8 cellular contexts compared by ENCODE assay signal in the genomic region with DNA sequence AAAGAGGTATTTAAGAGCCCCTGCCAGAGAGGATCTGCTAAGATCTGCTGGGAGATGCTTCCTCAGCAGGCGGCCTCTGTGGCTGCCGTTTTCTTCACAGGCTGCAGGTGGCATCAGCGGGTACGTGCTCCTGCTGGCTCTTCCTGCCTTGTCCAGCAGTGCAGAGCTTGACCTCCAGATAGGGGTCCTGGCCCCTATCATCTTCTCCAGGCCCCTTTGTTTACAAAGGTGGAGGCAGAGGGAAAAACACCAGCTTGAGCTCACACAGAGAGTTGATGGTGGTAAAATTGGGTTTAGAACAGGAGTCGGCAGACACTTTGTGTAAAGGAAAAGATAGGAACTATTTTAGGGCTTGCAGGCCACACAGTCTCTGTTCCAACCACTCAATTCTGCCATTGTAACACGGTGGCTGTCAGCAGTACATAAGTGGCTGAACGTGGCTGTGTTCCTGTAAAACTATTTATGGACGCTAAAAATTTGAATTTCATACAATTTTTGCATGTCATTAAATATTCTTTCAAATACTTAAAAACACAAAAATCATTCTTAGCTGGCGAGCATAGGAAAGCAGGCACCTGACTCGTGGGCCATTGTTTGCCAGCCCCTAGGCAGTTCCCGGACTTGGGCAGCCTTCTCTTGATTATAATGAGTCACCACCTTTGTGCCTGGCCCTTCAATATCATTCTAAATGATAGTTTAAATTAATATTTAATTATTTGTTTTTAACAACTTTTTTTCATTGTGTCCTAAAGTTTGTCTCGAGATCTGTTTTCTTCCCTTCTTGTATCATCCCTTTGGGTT.
DNase-seq lines count a peak whose midpoint lies in the region; ATAC-seq and TF ChIP-seq lines count a peak whose summit lies in the region.

No MANE protein-coding gene starts in this region.

- no peak overlapping the region for H3K4me3 ChIP-seq in cardiac muscle cell

- H3K27me3 Mint-ChIP-seq in activated CD8-positive, alpha-beta memory T cell treated with anti-CD3 and anti-CD28 coated beads, Interleukin-2, amount 10 ng/mL, durations not matched to agents 7 days and 5 days: no peaks in the 10 kb centered on the region
- H3K27me3 Mint-ChIP-seq in activated naive CD4-positive, alpha-beta T cell treated with anti-CD3 and anti-CD28 coated beads, Interleukin-2, amount 10 ng/mL, durations not matched to agents 7 days and 5 days: peaks cover 6% of the 10 kb centered on the region

- peak overlapping the region; percentile 50 for H3K27ac ChIP-seq in cardiac muscle cell

- intact Hi-C loops in posterior cingulate gyrus (cut with DNase I): loop anchor here (5.0 kb wide), 1 partner anchor 70 kb away; no protein-coding TSS in a partner anchor

- no peaks in the 10 kb centered on the region for H3K9me3 ChIP-seq in cardiac muscle cell (ENCODE audit: low read depth)

- H3K4me1 ChIP-seq in cardiac muscle cell (ENCODE audit: low read depth): peaks cover 15% of the 10 kb centered on the region

- CTCF ChIA-PET in activated CD8-positive, alpha-beta memory T cell treated with anti-CD3 and anti-CD28 coated beads, Interleukin-2, amount 10 ng/mL, durations not matched to agents 7 days and 5 days (lab: Charles Lee): interaction anchor here (0.6 to 2.9 kb wide), 17 partner anchors 7 to 193 kb away, joined by 3 to 19 read pairs (median 4); no protein-coding TSS in a partner anchor
- CTCF ChIA-PET in activated naive CD4-positive, alpha-beta T cell treated with anti-CD3 and anti-CD28 coated beads, Interleukin-2, amount 10 ng/mL, durations not matched to agents 7 days and 5 days (lab: Charles Lee): interaction anchor here (1.0 to 3.4 kb wide), 8 partner anchors 11 to 194 kb away, joined by 3 to 15 read pairs (median 4); no protein-coding TSS in a partner anchor

- peak; percentile 87 for TF ChIP-seq CTCF in cardiac muscle cell (IDR thresholded peaks at IDR 0.05; ENCODE audit: low read depth, low read length)

- H3K9me3 Mint-ChIP-seq in activated CD8-positive, alpha-beta memory T cell treated with anti-CD3 and anti-CD28 coated beads, Interleukin-2, amount 10 ng/mL, durations not matched to agents 7 days and 5 days (ENCODE audit: low read depth): no peaks in the 10 kb centered on the region
- H3K9me3 Mint-ChIP-seq in activated naive CD4-positive, alpha-beta T cell treated with anti-CD3 and anti-CD28 coated beads, Interleukin-2, amount 10 ng/mL, durations not matched to agents 7 days and 5 days: no peaks in the 10 kb centered on the region

- H3K27me3 ChIP-seq in cardiac muscle cell: no peaks in the 10 kb centered on the region

- H3K27ac Mint-ChIP-seq in activated CD8-positive, alpha-beta memory T cell treated with anti-CD3 and anti-CD28 coated beads, Interleukin-2, amount 10 ng/mL, durations not matched to agents 7 days and 5 days: no peak overlapping the region
- H3K27ac Mint-ChIP-seq in activated naive CD4-positive, alpha-beta T cell treated with anti-CD3 and anti-CD28 coated beads, Interleukin-2, amount 10 ng/mL, durations not matched to agents 7 days and 5 days: no peak overlapping the region

- no peak overlapping the region for H3K4me3 Mint-ChIP-seq in activated CD8-positive, alpha-beta memory T cell treated with anti-CD3 and anti-CD28 coated beads, Interleukin-2, amount 10 ng/mL, durations not matched to agents 7 days and 5 days
- no peak overlapping the region for H3K4me3 Mint-ChIP-seq in activated naive CD4-positive, alpha-beta T cell treated with anti-CD3 and anti-CD28 coated beads, Interleukin-2, amount 10 ng/mL, durations not matched to agents 7 days and 5 days

- ATAC-seq in activated CD8-positive, alpha-beta memory T cell treated with anti-CD3 and anti-CD28 coated beads, Interleukin-2, amount 10 ng/mL, durations not matched to agents 7 days and 5 days: peak; percentile 53
- ATAC-seq in GM18511 (IDR thresholded peaks at IDR 0.05; ENCODE audit: unreplicated experiment): no peak

- H3K4me1 Mint-ChIP-seq in activated CD8-positive, alpha-beta memory T cell treated with anti-CD3 and anti-CD28 coated beads, Interleukin-2, amount 10 ng/mL, durations not matched to agents 7 days and 5 days: peaks cover 4% of the 10 kb centered on the region
- peaks cover 5% of the 10 kb centered on the region for H3K4me1 Mint-ChIP-seq in activated naive CD4-positive, alpha-beta T cell treated with anti-CD3 and anti-CD28 coated beads, Interleukin-2, amount 10 ng/mL, durations not matched to agents 7 days and 5 days

- peaks cover 4% of the 10 kb centered on the region for H3K36me3 ChIP-seq in cardiac muscle cell

- DNase-seq in activated CD8-positive, alpha-beta memory T cell treated with anti-CD3 and anti-CD28 coated beads, Interleukin-2, amount 10 ng/mL, durations not matched to agents 7 days and 5 days: peak; percentile 49
- no peak for DNase-seq in activated CD8-positive, alpha-beta memory T cell treated with anti-CD3 and anti-CD28 coated beads for 24 hours
- DNase-seq in HCEC 1CT (peak; percentile 45), NCI-H146 treated with DMSO at 0.1 percent for 48 hours (lab: John Stamatoyannopoulos, UW; ENCODE audit: unreplicated experiment) (peak; percentile 21), cardiac muscle cell (ENCODE audit: low read depth in 1 of 2, low spot score in 1 of 2) (peak; percentile 71 to 81), posterior cingulate gyrus (peak; percentile 54 to 96 (median 74))
- peak; percentile 45 for DNase-seq in activated naive CD4-positive, alpha-beta T cell treated with anti-CD3 and anti-CD28 coated beads, Interleukin-2, amount 10 ng/mL, durations not matched to agents 7 days and 5 days

- H3K36me3 Mint-ChIP-seq in activated CD8-positive, alpha-beta memory T cell treated with anti-CD3 and anti-CD28 coated beads, Interleukin-2, amount 10 ng/mL, durations not matched to agents 7 days and 5 days: no peaks in the 10 kb centered on the region
- H3K36me3 Mint-ChIP-seq in activated naive CD4-positive, alpha-beta T cell treated with anti-CD3 and anti-CD28 coated beads, Interleukin-2, amount 10 ng/mL, durations not matched to agents 7 days and 5 days: no peaks in the 10 kb centered on the region
